In the genomic region with DNA sequence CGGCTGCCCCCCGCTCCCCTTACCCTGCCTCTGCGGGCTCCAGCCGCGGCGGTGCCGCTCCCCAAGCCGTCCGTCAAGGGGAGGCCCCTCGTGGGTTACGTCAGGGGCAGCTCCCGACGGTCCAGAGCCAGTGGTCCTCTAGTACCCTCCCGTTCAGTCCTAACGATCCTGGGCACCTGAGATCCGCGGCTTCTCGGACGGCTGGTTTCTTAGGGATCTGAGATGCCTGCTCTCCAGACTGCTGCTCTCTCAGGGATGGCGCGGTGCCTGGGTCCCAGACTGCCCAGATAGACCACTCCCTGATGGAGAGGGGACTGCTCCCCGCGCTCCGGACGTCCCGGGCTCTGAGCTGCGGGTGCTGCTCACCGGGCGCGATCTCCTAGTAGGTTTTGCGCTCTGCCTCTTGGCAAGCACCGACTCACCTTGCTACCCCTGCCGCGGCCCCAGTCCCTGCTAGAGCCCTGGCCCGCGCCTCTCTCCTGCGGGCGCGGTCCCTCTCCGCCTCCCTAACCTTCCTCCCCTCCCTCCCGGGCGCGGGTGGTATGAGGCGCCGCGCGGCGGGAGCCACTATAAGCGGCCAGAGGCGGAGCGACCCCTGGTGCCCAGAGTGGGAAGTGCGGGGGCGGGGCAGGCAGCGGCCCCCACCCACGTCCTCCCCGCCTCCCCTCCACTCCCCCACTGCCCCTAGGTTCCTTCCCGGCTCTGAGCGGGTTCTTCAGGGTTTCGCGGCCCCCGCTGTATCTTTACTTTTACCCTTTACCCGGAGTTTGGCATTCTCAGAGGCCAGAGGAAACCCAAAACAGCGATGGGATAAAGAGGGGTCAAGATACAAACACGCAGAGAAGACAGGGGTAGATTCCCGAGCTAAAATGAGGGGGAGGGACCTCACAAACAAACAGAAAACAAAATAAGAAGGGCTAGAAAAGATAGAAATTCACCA, we compare ENCODE assay signal across 8 cellular contexts. TPM values are rescaled to one million over a fixed set of nuclear protein-coding genes. Genes with fewer than 3 reads are reported as not detected.
A peak's percentile ranks its signal among the peaks of the same experiment; 100 is the strongest.
DNase-seq lines count a peak whose midpoint lies in the region; ATAC-seq, FAIRE-seq and TF ChIP-seq lines count a peak whose summit lies in the region.

A gene (minus strand): TSS at position 544 of the 940 bp plus-strand sequence. CDS start 711 bp downstream, outside the sequence.

- CTCF ChIA-PET in Caco-2 (lab: Charles Lee) (interaction anchor here (0.6 to 3.8 kb wide), 8 partner anchors 10 to 48 kb away, joined by 3 to 49 read pairs (median 4); a partner anchor contains a TSS), K562 (lab: Yijun Ruan, JAX; ENCODE audit: low intra/inter-chr PET ratio) (interaction anchor here (3.8 kb wide), 1 partner anchor 48 kb away, joined by 27 read pairs; no protein-coding TSS in a partner anchor)

- peaks cover 8% of the 10 kb centered on the region for H3K36me3 Mint-ChIP-seq in Caco-2 (ENCODE audit: insufficient read depth, unreplicated experiment)
- no peaks in the 10 kb centered on the region; the same call in 2 of the 3 replicates for H3K36me3 Mint-ChIP-seq in GM23338 (ENCODE audit: low read depth)

- H3K27ac Mint-ChIP-seq in Caco-2 (ENCODE audit: unreplicated experiment) (no peak within 1 kb of the TSS), GM23338 (no peak within 1 kb of the TSS)

- peak within 1 kb of the TSS; percentile 49 for H3K4me3 ChIP-seq in Caco-2 (ENCODE audit: low read depth, low read length)
- peak within 1 kb of the TSS; percentile 58 for H3K4me3 ChIP-seq in GM23338
- peak within 1 kb of the TSS; percentile 54 for H3K4me3 ChIP-seq in K562
- H3K4me3 ChIP-seq in iPS-18a (ENCODE audit: low read length): peak within 1 kb of the TSS; percentile 49
- H3K4me3 ChIP-seq in skeletal muscle satellite cell (ENCODE audit: low read length): peak within 1 kb of the TSS; percentile 72

- H3K27me3 Mint-ChIP-seq in Caco-2 (ENCODE audit: insufficient read depth, unreplicated experiment): no peaks in the 10 kb centered on the region
- peaks cover 99% of the 10 kb centered on the region for H3K27me3 Mint-ChIP-seq in GM23338 (ENCODE audit: insufficient read depth, low read depth, poor library complexity)

- peak; percentile 98 to 99 for TF ChIP-seq CTCF in Caco-2 (IDR thresholded peaks at IDR 0.05; ENCODE audit: insufficient read depth in 1 of 2, low read depth in 1 of 2, low read length in 1 of 2, severe bottlenecking in 1 of 2, unreplicated experiment in 1 of 2)
- TF ChIP-seq CTCF in GM23338 (conservative IDR thresholded peaks at IDR 0.05; ENCODE audit: low read depth in 2 of 2): peak; percentile 78
- peak; percentile 72 to 97 (median 87) for TF ChIP-seq CTCF in K562 (IDR thresholded peaks at IDR 0.05 in 2 of 3, conservative IDR thresholded peaks at IDR 0.05 in 1 of 3; ENCODE audit: insufficient read depth in 2 of 3, low read depth in 1 of 3, low read length in 3 of 3)

- H3K4me1 ChIP-seq in Caco-2 (peaks cover 13% of the 10 kb centered on the region), GM23338 (ENCODE audit: insufficient read depth) (peaks cover 50% of the 10 kb centered on the region), K562 (replicated peaks in 1 of 2; ENCODE audit: control insufficient read depth in 2 of 2, insufficient read depth in 2 of 2, low read length in 2 of 2) (peaks cover 11 to 39% of the 10 kb centered on the region in 2 experiments), iPS-18a (ENCODE audit: control insufficient read depth, low read depth, low read length) (peaks cover 34% of the 10 kb centered on the region), skeletal muscle satellite cell (ENCODE audit: control insufficient read depth, insufficient read depth, low read length) (peaks cover 6% of the 10 kb centered on the region)

- peak in 1 of 2 experiments; percentile 58; a peak in 2 of 4 replicates for TF ChIP-seq RAD21 in K562 (CRISPR knock-in tag; conservative IDR thresholded peaks at IDR 0.05 in 1 of 2, IDR thresholded peaks at IDR 0.05 in 1 of 2)

- DNase-seq in Caco-2 (peak; percentile 87 to 97), GM23338 (ENCODE audit: low spot score) (peak; percentile 91), NCI-H1694 (lab: John Stamatoyannopoulos, UW) (peak; percentile 58), UCSD-AML1 (lab: John Stamatoyannopoulos, UW; ENCODE audit: unreplicated experiment) (peak; percentile 83), K562 (ENCODE audit: extremely low read depth in 1 of 4, low spot score in 3 of 4) (peak; percentile 93 to 96 (median 96))

- H3K9me3 ChIP-seq in Caco-2: no peaks in the 10 kb centered on the region
- no peaks in the 10 kb centered on the region for H3K9me3 ChIP-seq in K562 (replicated peaks; ENCODE audit: control insufficient read depth, insufficient read depth, low read depth, low read length)
- no peaks in the 10 kb centered on the region for H3K9me3 ChIP-seq in iPS-18a (ENCODE audit: control insufficient read depth, low read depth, low read length)
- no peaks in the 10 kb centered on the region for H3K9me3 ChIP-seq in skeletal muscle satellite cell (replicated peaks; ENCODE audit: low read length)

- H3K79me2 ChIP-seq in GM23338 (replicated peaks; ENCODE audit: insufficient read depth): no peaks in the 10 kb centered on the region
- H3K79me2 ChIP-seq in K562 (ENCODE audit: control insufficient read depth, insufficient read depth, low read length): no peaks in the 10 kb centered on the region

- H2AFZ ChIP-seq in GM23338 (peak within 1 kb of the TSS; percentile 93), K562 (ENCODE audit: low read depth, low read length) (peak within 1 kb of the TSS; percentile 98)

- BruUV-seq in Caco-2 (replicated peaks; lab: Mats Ljungman, UMichigan): TSS peak; percentile 24
- BruUV-seq in K562 (replicated peaks; lab: Mats Ljungman, UMichigan): no TSS peak

- no peaks in the 10 kb centered on the region for H3K9me1 ChIP-seq in K562 (ENCODE audit: control insufficient read depth, insufficient read depth, low read length)

- no peak within 1 kb of the TSS for H3K27ac ChIP-seq in GM23338 (ENCODE audit: low read depth)
- peak within 1 kb of the TSS; percentile 50; the same call in 2 of the 3 replicates for H3K27ac ChIP-seq in K562 (ENCODE audit: extremely low read depth, low read depth, low read length)
- H3K27ac ChIP-seq in iPS-18a (ENCODE audit: low read length): no peak within 1 kb of the TSS

- no peak for FAIRE-seq in K562 (lab: Jason Lieb, UNC)

- H3K4me2 ChIP-seq in GM23338: peak within 1 kb of the TSS; percentile 86
- H3K4me2 ChIP-seq in K562 (ENCODE audit: insufficient read depth, low read length): peak within 1 kb of the TSS; percentile 91
- H3K4me2 ChIP-seq in skeletal muscle satellite cell (ENCODE audit: low read length): peak within 1 kb of the TSS; percentile 90

- H3K4me1 Mint-ChIP-seq in Caco-2 (ENCODE audit: low read depth, unreplicated experiment) (peaks cover 20% of the 10 kb centered on the region), GM23338 (peaks cover 66% of the 10 kb centered on the region)

- H4K20me1 ChIP-seq in GM23338 (replicated peaks; ENCODE audit: insufficient read depth) (peaks cover 14% of the 10 kb centered on the region), K562 (replicated peaks; ENCODE audit: control insufficient read depth, insufficient read depth, low read length) (no peaks in the 10 kb centered on the region)

- H3K9ac ChIP-seq in K562 (ENCODE audit: insufficient read depth in 1 of 2, low read depth in 2 of 2, low read length in 2 of 2): peak within 1 kb of the TSS; percentile 63 to 90
- no peak within 1 kb of the TSS for H3K9ac ChIP-seq in iPS-18a (ENCODE audit: low read length)
- H3K9ac ChIP-seq in skeletal muscle satellite cell (ENCODE audit: low read depth, low read length): peak within 1 kb of the TSS; percentile 53

- intact Hi-C loops in Caco-2 (cut with micrococcal nuclease; ENCODE audit: unreplicated experiment): no loop called here
- intact Hi-C loops in K562 (cut with micrococcal nuclease): no loop called here

- WGBS in K562 (ENCODE audit: insufficient coverage, low coverage, missing lambda C conversion rate): 6% methylated on average over 51 of the region's 65 CpGs

- H3K27me3 ChIP-seq in Caco-2 (replicated peaks; ENCODE audit: control insufficient read depth, insufficient read depth, low read length) (no peaks in the 10 kb centered on the region), GM23338 (ENCODE audit: insufficient read depth) (peaks cover 100% of the 10 kb centered on the region), K562 (ENCODE audit: control insufficient read depth in 2 of 2, insufficient read depth in 2 of 2, low read length in 2 of 2) (no peaks in the 10 kb centered on the region), iPS-18a (ENCODE audit: control insufficient read depth, insufficient read depth, low read length) (peaks cover 81% of the 10 kb centered on the region), skeletal muscle satellite cell (ENCODE audit: control insufficient read depth, insufficient read depth, low read length) (peaks cover 39% of the 10 kb centered on the region)

- H3K36me3 ChIP-seq in Caco-2 (ENCODE audit: control insufficient read depth, insufficient read depth, low read length) (no peaks in the 10 kb centered on the region), GM23338 (ENCODE audit: insufficient read depth) (no peaks in the 10 kb centered on the region), K562 (ENCODE audit: control insufficient read depth, insufficient read depth, low read length) (peaks cover 2% of the 10 kb centered on the region; the same call in 2 of the 3 replicates), iPS-18a (ENCODE audit: control insufficient read depth, low read depth, low read length) (no peaks in the 10 kb centered on the region), skeletal muscle satellite cell (ENCODE audit: insufficient read depth, low read length) (no peaks in the 10 kb centered on the region)

- no peaks in the 10 kb centered on the region for H3K9me2 ChIP-seq in GM23338 (ENCODE audit: insufficient read depth)

- POLR2A ChIA-PET in Caco-2 (lab: Charles Lee): interaction anchor here (0.6 to 1.4 kb wide), 2 partner anchors 11 to 30 kb away, joined by 3 to 4 read pairs; a partner anchor contains a TSS
- POLR2A ChIA-PET in K562 (lab: Yijun Ruan, JAX): interaction anchor here (0.6 to 2.1 kb wide), 7 partner anchors 10 to 302 kb away, joined by 3 to 13 read pairs (median 4); a partner anchor contains a TSS

- no peaks in the 10 kb centered on the region for H3K9me3 Mint-ChIP-seq in Caco-2 (ENCODE audit: unreplicated experiment)
- peaks cover 5% of the 10 kb centered on the region; the same call in 2 of the 3 replicates for H3K9me3 Mint-ChIP-seq in GM23338

- TF ChIP-seq POLR2A in K562 (conservative IDR thresholded peaks at IDR 0.05): 0 out of 2 replicates have a peak, but pooled peaks have one; percentile 33

- H3F3A ChIP-seq in GM23338 (replicated peaks; ENCODE audit: low read depth): peaks cover 37% of the 10 kb centered on the region

- ATAC-seq in GM23338 (peak; percentile 60), K562 (peak; percentile 91), HG02588 (IDR thresholded peaks at IDR 0.05; ENCODE audit: unreplicated experiment) (no peak)

- no peak for TF ChIP-seq EP300 in K562 (IDR thresholded peaks at IDR 0.05; ENCODE audit: low read length)

- H3K4me3 Mint-ChIP-seq in Caco-2 (ENCODE audit: unreplicated experiment) (peak within 1 kb of the TSS; percentile 73), GM23338 (peak within 1 kb of the TSS; percentile 56)

- in situ Hi-C loops in K562 (cut with MboI): loop anchor here (5.0 kb wide), 1 partner anchor 50 kb away; no protein-coding TSS in a partner anchor

RNA-seq across cellular contexts. Expression of the gene that starts here (rescaled TPM):
- 2.6 and 3.6 TPM in 2 replicates for total RNA-seq in Caco-2 (2022)
- 0.12 TPM in 1 of 2 replicates, not detected in the other for total RNA-seq in GM23338 (2014; rRNA removed; shearing (Covaris generic))
- polyA plus RNA-seq in GM23338 (2016; fragmentation: Nextera tagmentation; extraction: Ambion mirVana): not detected in 2 replicates
- total RNA-seq in K562 (2011; cell fraction: chromatin; rRNA removed; ENCODE audit: low replicate concordance): 0.77 and 1.9 TPM in 2 replicates
- total RNA-seq in K562 (2011; cell fraction: nucleolus; rRNA removed): 2.7 and 2.8 TPM in 2 replicates
- total RNA-seq in K562 (2011; cell fraction: nucleoplasm; rRNA removed): 1.3 and 1.9 TPM in 2 replicates
- total RNA-seq in K562 (2014; rRNA removed): 2.0 and 2.1 TPM in 2 replicates
- total RNA-seq in K562 (2014; rRNA removed; fragmentation: Illumina TruSeq; extraction: Trizol): 0.10 and 0.15 TPM in 2 replicates
- total RNA-seq in K562 (2015; rRNA removed; fragmentation: Illumina TruSeq; extraction: Trizol): 0.14 and 0.23 TPM in 2 replicates
- 1.4 and 1.5 TPM in 2 replicates for total RNA-seq in K562 (2021)
- 0.35 and 0.81 TPM in 2 replicates for polyA plus RNA-seq in K562 (2011; rRNA removed)
- 0.75 and 1.8 TPM in 2 replicates for polyA plus RNA-seq in K562 (2011; cell fraction: cytosol; rRNA removed)
- polyA plus RNA-seq in K562 (2011; cell fraction: nucleus; rRNA removed): 2.0 and 2.9 TPM in 2 replicates
- polyA plus RNA-seq in K562 (2012): 0.64 and 1.00 TPM in 2 replicates
- 0.31 and 0.61 TPM in 2 replicates for polyA plus RNA-seq in K562 (2014; fragmentation: Illumina TruSeq; extraction: Trizol)
- polyA plus RNA-seq in K562 (2014; fragmentation: Nextera tagmentation; extraction: Ambion mirVana): under 1 TPM; 0.08 to 0.10 TPM
- polyA plus RNA-seq in K562 (2014; rRNA removed): 1.2 and 1.3 TPM in 2 replicates
- 0.18 TPM in 1 of 2 replicates, not detected in the other for polyA minus RNA-seq in K562 (2011; rRNA and poly(A)+ RNA removed)
- polyA minus RNA-seq in K562 (2011; cell fraction: cytosol; rRNA and poly(A)+ RNA removed): 0.38 and 1.0 TPM in 2 replicates
- 0.94 and 1.00 TPM in 2 replicates for polyA minus RNA-seq in K562 (2011; cell fraction: nucleus; rRNA and poly(A)+ RNA removed)
- total RNA-seq in skeletal muscle satellite cell (2012; rRNA removed): 0.22 TPM in 1 of 2 replicates, not detected in the other

Comparison
In these comparisons a context has a peak if more than half of its experiments do, and no peak if none do; other contexts are left out.
1. Peak in DNase-seq, ATAC-seq, H3K4me3 ChIP-seq and H3K4me2 ChIP-seq in GM23338; RNA of the gene not detected or under 1 TPM.